8 cellular contexts compared by ENCODE assay signal in genomic region chr2:27889774-27890145, GRCh38. TPM values are rescaled to one million over a fixed set of nuclear protein-coding genes. Genes with fewer than 3 reads are reported as not detected.
DNase-seq lines count a peak whose midpoint lies in the region; ATAC-seq and TF ChIP-seq lines count a peak whose summit lies in the region.

No MANE protein-coding gene starts in this region.

- H3K27ac Mint-ChIP-seq in Calu3 (ENCODE audit: unreplicated experiment): peak overlapping the region; percentile 97

- H3K27me3 ChIP-seq in HUES64 (ENCODE audit: insufficient read depth, low read length) (no peaks in the 10 kb centered on the region), thymus (ENCODE audit: control insufficient read depth, insufficient read depth) (no peaks in the 10 kb centered on the region)

- peak; percentile 34 for ATAC-seq in left lobe of liver
- ATAC-seq in GM21381 (IDR thresholded peaks at IDR 0.05; ENCODE audit: unreplicated experiment): no peak
- ATAC-seq in GM19023 (IDR thresholded peaks at IDR 0.05; ENCODE audit: unreplicated experiment): no peak

- H3K36me3 Mint-ChIP-seq in Calu3 (ENCODE audit: insufficient read depth, unreplicated experiment): peaks cover 26% of the 10 kb centered on the region

- in situ Hi-C loops in astrocyte of the spinal cord (cut with HindIII; ENCODE audit: low sequenced_read_pairs): no loop called here

- H3K9ac ChIP-seq in HUES64 (ENCODE audit: low read depth, low read length): peak overlapping the region; percentile 95; the same call in 1 of the 2 replicates

- WGBS in HUES64: 18% methylated on average over 10 of the region's 10 CpGs
- WGBS in thymus: 31% methylated on average over 10 of the region's 10 CpGs

- no peaks in the 10 kb centered on the region for H3K27me3 Mint-ChIP-seq in Calu3 (ENCODE audit: unreplicated experiment)

- H3K4me1 ChIP-seq in HUES64 (ENCODE audit: insufficient read depth, low read length): peaks cover 5% of the 10 kb centered on the region; the same call in 1 of the 2 replicates
- H3K4me1 ChIP-seq in thymus (ENCODE audit: control insufficient read depth, insufficient read depth, low read length): peaks cover 6% of the 10 kb centered on the region

- peak overlapping the region; percentile 98 for H3K4me3 Mint-ChIP-seq in Calu3 (ENCODE audit: low read depth, unreplicated experiment)

- intact Hi-C loops in Calu3 (cut with micrococcal nuclease; ENCODE audit: unreplicated experiment): no loop called here

- no peak overlapping the region for H3K27ac ChIP-seq in HUES64 (ENCODE audit: low read depth, low read length)
- peak overlapping the region; percentile 98 for H3K27ac ChIP-seq in thymus (ENCODE audit: low read depth)

- peaks cover 28% of the 10 kb centered on the region for H3K4me1 Mint-ChIP-seq in Calu3 (ENCODE audit: low read depth, unreplicated experiment)

- H3K9me3 ChIP-seq in HUES64 (ENCODE audit: insufficient read depth, low read depth, low read length): no peaks in the 10 kb centered on the region
- no peaks in the 10 kb centered on the region for H3K9me3 ChIP-seq in thymus (ENCODE audit: control insufficient read depth)

- no peaks in the 10 kb centered on the region for H3K9me3 Mint-ChIP-seq in Calu3 (ENCODE audit: low read depth, unreplicated experiment)

- CTCF ChIA-PET in Calu3 (lab: Charles Lee): no interaction called here

- TF ChIP-seq CTCF in Calu3 (IDR thresholded peaks at IDR 0.05; ENCODE audit: unreplicated experiment) (no peak), astrocyte of the spinal cord (IDR thresholded peaks at IDR 0.05; ENCODE audit: low read depth, low read length) (no peak)

- peak; percentile 8 for DNase-seq in Calu3
- DNase-seq in astrocyte of the spinal cord (ENCODE audit: low read depth, low spot score): peak; percentile 13
- peak; percentile 56 for DNase-seq in left lobe of liver (ENCODE audit: low spot score)
- no peak for DNase-seq in HUDEP-2 (lab: John Stamatoyannopoulos, UW; ENCODE audit: unreplicated experiment in 76 of 76)

- TSS peak; percentile 80 for BruUV-seq in Calu3 (replicated peaks; lab: Mats Ljungman, UMichigan)

- H3K36me3 ChIP-seq in HUES64 (ENCODE audit: insufficient read depth, low read length) (no peaks in the 10 kb centered on the region), thymus (ENCODE audit: control insufficient read depth, insufficient read depth) (no peaks in the 10 kb centered on the region)

- H3K4me3 ChIP-seq in HUES64 (ENCODE audit: low read length) (peak overlapping the region; percentile 83), astrocyte of the spinal cord (ENCODE audit: low read depth, low read length) (peak overlapping the region; percentile 83), thymus (ENCODE audit: low read length) (peak overlapping the region; percentile 79)

RNA-seq across cellular contexts. Expression of gene RBKS, which starts 0.4 kb away (rescaled TPM):
- 2.3 and 3.3 TPM in 2 replicates for total RNA-seq in Calu3 (2022)
- polyA plus RNA-seq in HUES64 (2013, experiment 1 of 2): 1.9 TPM
- 2.5 TPM for polyA plus RNA-seq in HUES64 (2013, experiment 2 of 2)
- total RNA-seq in left lobe of liver: 13.3 TPM
- 4.2 TPM for polyA plus RNA-seq in thymus

RNA-seq across cellular contexts. Expression of gene BABAM2, which starts 0.8 kb away (rescaled TPM):
- total RNA-seq in Calu3 (2022): 43.5 and 59.3 TPM in 2 replicates
- 19.6 TPM for polyA plus RNA-seq in HUES64 (2013, experiment 1 of 2)
- 23.5 TPM for polyA plus RNA-seq in HUES64 (2013, experiment 2 of 2)
- total RNA-seq in left lobe of liver: 16.7 TPM
- polyA plus RNA-seq in thymus: 34.8 TPM

Comparison
In these comparisons a context has a peak if more than half of its experiments do, and no peak if none do; other contexts are left out.
1. DNase-seq: peak in Calu3 (single experiment), astrocyte of the spinal cord (single experiment) and left lobe of liver (single experiment); none in HUDEP-2 (0 of 76).
2. Peak in every context shown above with its lines, with median percentiles within 50 percentile points of each other: H3K4me3 ChIP-seq.